In genomic region chr20:25543068-25543467, GRCh38 we compare ENCODE assay signal across 15 cellular contexts. TPM values are rescaled to one million over a fixed set of nuclear protein-coding genes. Genes with fewer than 3 reads are reported as not detected.
DNase-seq lines count a peak whose midpoint lies in the region; ATAC-seq, FAIRE-seq and TF ChIP-seq lines count a peak whose summit lies in the region.
"Had no signal": no experiment of that assay in that cellular context is flagged by ENCODE, and none has a peak within 500 bp of the region (broad histone marks: within the 10 kb centered on the region; RNA-seq: fewer than 3 reads in every experiment).

No MANE protein-coding gene starts in this region.

- H3K27me3 ChIP-seq in GM23248 (replicated peaks; ENCODE audit: insufficient read depth) = no peaks in the 10 kb centered on the region
- no peaks in the 10 kb centered on the region for H3K27me3 ChIP-seq in endothelial cell of umbilical vein (ENCODE audit: control insufficient read depth in 2 of 2, insufficient read depth in 2 of 2, low read length in 2 of 2)
- H3K27me3 ChIP-seq in osteoblast (ENCODE audit: insufficient read depth, low read length) = no peaks in the 10 kb centered on the region
- H3K27me3 ChIP-seq: neural progenitor cell, suprapubic skin had no signal

- in situ Hi-C loops in GM23248 (cut with MboI) = no loop called here

- intact Hi-C loops in endothelial cell of umbilical vein (cut with micrococcal nuclease) = no loop called here

- H3K27ac ChIP-seq in GM23248 (peak overlapping the region; percentile 11; the same call in 1 of the 2 replicates), endothelial cell of umbilical vein (ENCODE audit: insufficient read depth, low read depth, low read length) (no peak overlapping the region), osteoblast (ENCODE audit: low read depth, low read length) (no peak overlapping the region)
- H3K27ac ChIP-seq: neural progenitor cell, suprapubic skin had no signal

- no peaks in the 10 kb centered on the region for H3K9me1 ChIP-seq in endothelial cell of umbilical vein (replicated peaks; ENCODE audit: control insufficient read depth, extremely low read depth, insufficient read depth, low read length)

- H3K36me3 ChIP-seq in GM23248 (ENCODE audit: low read depth) (no peaks in the 10 kb centered on the region), endothelial cell of umbilical vein (ENCODE audit: control insufficient read depth in 2 of 2, extremely low read depth in 1 of 2, insufficient read depth in 2 of 2, low read length in 2 of 2) (no peaks in the 10 kb centered on the region), osteoblast (ENCODE audit: insufficient read depth, low read length) (no peaks in the 10 kb centered on the region)
- H3K36me3 ChIP-seq: neural progenitor cell, suprapubic skin had no signal

- no peak for TF ChIP-seq CTCF in endothelial cell of umbilical vein (IDR thresholded peaks at IDR 0.05; ENCODE audit: extremely low read depth in 1 of 2, insufficient read depth in 1 of 2, low read depth in 1 of 2, low read length in 2 of 2)
- TF ChIP-seq CTCF in osteoblast (IDR thresholded peaks at IDR 0.05; ENCODE audit: extremely low read depth, low read depth, low read length) = no peak

- H3K9me3 ChIP-seq in GM23248 (ENCODE audit: low read depth) (no peaks in the 10 kb centered on the region), endothelial cell of umbilical vein (replicated peaks; ENCODE audit: control insufficient read depth, insufficient read depth, low read length) (no peaks in the 10 kb centered on the region), osteoblast (ENCODE audit: low read depth, low read length) (no peaks in the 10 kb centered on the region)
- H3K9me3 ChIP-seq: Caco-2, suprapubic skin had no signal

- peak overlapping the region; percentile 23 for H3K4me2 ChIP-seq in GM23248 (ENCODE audit: unreplicated experiment)
- H3K4me2 ChIP-seq in endothelial cell of umbilical vein (ENCODE audit: insufficient read depth, low read length) = no peak overlapping the region
- peak overlapping the region; percentile 23 for H3K4me2 ChIP-seq in osteoblast (ENCODE audit: insufficient read depth, low read length)
- H3K4me2 ChIP-seq: neural progenitor cell had no signal

- H3F3A ChIP-seq in GM23248 (ENCODE audit: insufficient read depth) = peaks cover 21% of the 10 kb centered on the region

- H4K20me1 ChIP-seq in GM23248 (ENCODE audit: insufficient read depth) (no peaks in the 10 kb centered on the region; the same call in 1 of the 2 replicates), endothelial cell of umbilical vein (replicated peaks; ENCODE audit: control insufficient read depth, extremely low read depth, insufficient read depth, low read length) (no peaks in the 10 kb centered on the region), osteoblast (ENCODE audit: insufficient read depth, low read length) (peaks cover 8% of the 10 kb centered on the region)

- H3K9ac ChIP-seq in GM23248 (0 out of 2 replicates have a peak overlapping the region, but pooled peaks have one; percentile 30), endothelial cell of umbilical vein (replicated peaks; ENCODE audit: extremely low read depth, insufficient read depth, low read length) (no peak overlapping the region)
- H3K9ac ChIP-seq: neural progenitor cell had no signal

- ATAC-seq in HG03432 (IDR thresholded peaks at IDR 0.05; ENCODE audit: unreplicated experiment) = no peak
- ATAC-seq: activated T-helper 17 cell treated with anti-CD3 and anti-CD28 coated beads, Interleukin-2, amount 50 U/mL, for 72 hours had no signal

- H3K79me2 ChIP-seq in GM23248 (ENCODE audit: insufficient read depth) = no peaks in the 10 kb centered on the region
- H3K79me2 ChIP-seq in endothelial cell of umbilical vein (ENCODE audit: control insufficient read depth, insufficient read depth, low read length) = no peaks in the 10 kb centered on the region
- H3K79me2 ChIP-seq in osteoblast (ENCODE audit: insufficient read depth, low read length) = peaks cover 14% of the 10 kb centered on the region

- H3K4me3 ChIP-seq in GM23248 = no peak overlapping the region
- H3K4me3 ChIP-seq in endothelial cell of umbilical vein (replicated peaks in 1 of 3; ENCODE audit: insufficient read depth in 1 of 3, low read depth in 1 of 3, low read length in 3 of 3) = no peak overlapping the region
- no peak overlapping the region for H3K4me3 ChIP-seq in osteoblast (ENCODE audit: insufficient read depth, low read length)
- H3K4me3 ChIP-seq: neural progenitor cell, suprapubic skin had no signal

- DNase-seq in GM23248 = peak; percentile 58
- peak; percentile 63 for DNase-seq in RPMI7951 (ENCODE audit: low read depth)
- DNase-seq in endothelial cell of umbilical vein (ENCODE audit: low read depth, low spot score) = no peak
- DNase-seq in osteoblast (ENCODE audit: insufficient read length, low spot score, missing footprints) = no peak
- DNase-seq in OCI-M2 (lab: John Stamatoyannopoulos, UW; ENCODE audit: unreplicated experiment) = no peak
- no peak for DNase-seq in NCI-H1105 (lab: John Stamatoyannopoulos, UW)
- DNase-seq: activated CD4-positive, alpha-beta T cell treated with anti-CD3 and anti-CD28 coated beads, Interleukin-2, amount 10 ng/mL, durations not matched to agents 24 days and 14 days; effector memory CD4-positive, alpha-beta T cell; hippocampal formation; T-helper 1 cell had no signal

- no TSS peak for BruUV-seq in endothelial cell of umbilical vein (replicated peaks; lab: Mats Ljungman, UMichigan)

- CTCF ChIA-PET in endothelial cell of umbilical vein (lab: Charles Lee) = interaction anchor here (0.8 kb wide), 1 partner anchor 11 kb away, joined by 3 read pairs; no protein-coding TSS in a partner anchor

- WGBS in GM23248 (ENCODE audit: low coverage in 1 of 2, low lambda C conversion rate in 2 of 2, missing lambda C conversion rate in 2 of 2), 2 experiments = 39 to 47% methylated on average over 3 of the region's 3 CpGs

- H2AFZ ChIP-seq in GM23248 (no peak overlapping the region), endothelial cell of umbilical vein (ENCODE audit: low read depth, low read length) (no peak overlapping the region), osteoblast (ENCODE audit: low read length) (no peak overlapping the region)
- H2AFZ ChIP-seq: neural progenitor cell had no signal

- dilution Hi-C loops in endothelial cell of umbilical vein (cut with MboI; ENCODE audit: extremely low pct_ligation_motif_present, low sequenced_read_pairs) = no loop called here

- peaks cover 35% of the 10 kb centered on the region for H3K4me1 ChIP-seq in GM23248 (ENCODE audit: insufficient read depth)
- H3K4me1 ChIP-seq in endothelial cell of umbilical vein (ENCODE audit: control insufficient read depth, extremely low read depth, insufficient read depth, low read length) = no peaks in the 10 kb centered on the region
- peaks cover 40% of the 10 kb centered on the region for H3K4me1 ChIP-seq in osteoblast (ENCODE audit: insufficient read depth, low read length)

- no peaks in the 10 kb centered on the region for H3K9me2 ChIP-seq in GM23248 (ENCODE audit: insufficient read depth)

- POLR2A ChIA-PET in endothelial cell of umbilical vein (lab: Charles Lee) = no interaction called here

- peak; percentile 86 for FAIRE-seq in endothelial cell of umbilical vein (lab: Jason Lieb, UNC)

- TF ChIP-seq POLR2A in endothelial cell of umbilical vein (IDR thresholded peaks at IDR 0.05; ENCODE audit: low read depth, low read length) = no peak

TF ChIP-seq in endothelial cell of umbilical vein, 7 proteins besides CTCF, POLR2A, EP300 and RAD21:
- no peak for TF ChIP-seq POLR2AphosphoS5 (IDR thresholded peaks at IDR 0.05; ENCODE audit: insufficient read depth, low read depth, low read length)
- no peak for TF ChIP-seq JUN (IDR thresholded peaks at IDR 0.05; ENCODE audit: borderline replicate concordance, insufficient read depth, insufficient read length, low read depth)
- no peak for TF ChIP-seq GATA2 (IDR thresholded peaks at IDR 0.05; ENCODE audit: insufficient read depth, insufficient read length, low read depth, low read length)
- no peak for TF ChIP-seq EZH2 (IDR thresholded peaks at IDR 0.05; ENCODE audit: borderline replicate concordance, low read depth, low read length, severe bottlenecking)
- TF ChIP-seq FOS (IDR thresholded peaks at IDR 0.05; ENCODE audit: borderline replicate concordance, insufficient read depth, low read length) = no peak
- TF ChIP-seq MYC (IDR thresholded peaks at IDR 0.05; ENCODE audit: low read depth, low read length) = no peak
- no peak for TF ChIP-seq MAX (IDR thresholded peaks at IDR 0.05; ENCODE audit: insufficient read depth, insufficient read length)

RNA-seq across cellular contexts. Expression of gene NINL, which starts 42.3 kb away (rescaled TPM):
- total RNA-seq in GM23248 (2014; rRNA removed; shearing (Covaris generic)) = 3.4 and 10.2 TPM in 2 replicates
- polyA plus RNA-seq in GM23248 (2016; fragmentation: Nextera tagmentation; extraction: Ambion mirVana) = 1.9 and 2.6 TPM in 2 replicates
- total RNA-seq in RPMI7951 (2014; rRNA removed; shearing (Covaris generic)) = 6.2 and 6.4 TPM in 2 replicates
- total RNA-seq in endothelial cell of umbilical vein = 24.8 and 25.5 TPM in 2 replicates
- polyA plus RNA-seq in endothelial cell of umbilical vein = 11.3 and 13.2 TPM in 2 replicates
- polyA plus RNA-seq in endothelial cell of umbilical vein (2011; cell fraction: cytosol; rRNA removed) = 12.2 and 15.2 TPM in 2 replicates
- 74.9 and 76.2 TPM in 2 replicates for polyA plus RNA-seq in endothelial cell of umbilical vein (2011; cell fraction: nucleus; rRNA removed)
- 15.1 and 19.9 TPM in 2 replicates for polyA plus RNA-seq in endothelial cell of umbilical vein (2012)
- 16.3 and 20.6 TPM in 2 replicates for polyA minus RNA-seq in endothelial cell of umbilical vein
- polyA minus RNA-seq in endothelial cell of umbilical vein (2011; cell fraction: cytosol; rRNA and poly(A)+ RNA removed) = 1.1 TPM
- 23.2 and 30.1 TPM in 2 replicates for polyA minus RNA-seq in endothelial cell of umbilical vein (2011; cell fraction: nucleus; rRNA and poly(A)+ RNA removed)
- 14.1 and 14.8 TPM in 2 replicates for total RNA-seq in osteoblast

Comparison
In these comparisons a context has a peak if more than half of its experiments do, and no peak if none do; other contexts are left out.
1. DNase-seq: peak in GM23248 (single experiment) and RPMI7951 (single experiment); none in endothelial cell of umbilical vein (single experiment), osteoblast (single experiment), OCI-M2 (single experiment) and NCI-H1105 (single experiment).